15 cellular contexts compared by ENCODE assay signal in genomic region chr14:98608071-98609060, GRCh38.
"Had no signal": no experiment of that assay in that cellular context is flagged by ENCODE, and none has a peak within 500 bp of the region (broad histone marks: within the 10 kb centered on the region; RNA-seq: fewer than 3 reads in every experiment).

No MANE protein-coding gene starts in this region.

- H3K27me3 ChIP-seq: cardiac muscle cell, hepatocyte, ovary, tibial nerve had no signal

- H3K36me3 ChIP-seq: cardiac muscle cell, neural progenitor cell, ovary, tibial nerve had no signal

- H3K9me3 ChIP-seq: mucosa of descending colon, ovary, psoas muscle, SK-N-SH, tibial nerve had no signal

- H3K4me2 ChIP-seq: hepatocyte, neural progenitor cell, SK-N-SH had no signal

- H3K9ac ChIP-seq: neural progenitor cell, SK-N-SH had no signal

- ATAC-seq: effector memory CD8-positive, alpha-beta T cell; left cardiac atrium; mucosa of descending colon; psoas muscle; right cardiac atrium had no signal

- H2AFZ ChIP-seq: hepatocyte, neural progenitor cell had no signal

- H3K27ac ChIP-seq: cardiac muscle cell, hepatocyte, neural progenitor cell, ovary, psoas muscle, tibial nerve had no signal

- H3K4me3 ChIP-seq: cardiac muscle cell, hepatocyte, mucosa of descending colon, neural progenitor cell, ovary, psoas muscle, tibial nerve had no signal

- DNase-seq: activated effector memory CD4-positive, alpha-beta T cell treated with Interleukin-2 at 50 U/mL for 16 hours; effector memory CD8-positive, alpha-beta T cell; left cardiac atrium; mesenchymal stem cell; mucosa of descending colon; naive B cell; ovary; psoas muscle; right cardiac atrium; SK-N-SH; stimulated activated naive CD4-positive, alpha-beta T cell treated with Interleukin-2 at 50 U/mL for 16 hours had no signal

- H3K4me1 ChIP-seq: neural progenitor cell, psoas muscle, tibial nerve had no signal
